8 cellular contexts compared by ENCODE assay signal in genomic region chr19:14059093-14059480, GRCh38. TPM values are rescaled to one million over a fixed set of nuclear protein-coding genes. Genes with fewer than 3 reads are reported as not detected.
DNase-seq lines count a peak whose midpoint lies in the region; ATAC-seq and TF ChIP-seq lines count a peak whose summit lies in the region.

No MANE protein-coding gene starts in this region.

- H3K9me3 ChIP-seq in T-helper 17 cell (ENCODE audit: control insufficient read depth, low read length, poor library complexity, severe bottlenecking), result no peaks in the 10 kb centered on the region
- H3K9me3 ChIP-seq in mammary epithelial cell (replicated peaks; ENCODE audit: insufficient read depth, low read length), result no peaks in the 10 kb centered on the region

- H3K4me2 ChIP-seq in mammary epithelial cell (ENCODE audit: insufficient read depth, low read depth, low read length), result no peak overlapping the region

- no peak overlapping the region for H2AFZ ChIP-seq in mammary epithelial cell (ENCODE audit: low read depth, low read length)

- H3K36me3 Mint-ChIP-seq in T-helper 17 cell (ENCODE audit: low read depth), result peaks cover 2% of the 10 kb centered on the region
- no peaks in the 10 kb centered on the region for H3K36me3 Mint-ChIP-seq in osteocyte (ENCODE audit: unreplicated experiment)

- no TSS peak for BruUV-seq in mammary epithelial cell (replicated peaks; lab: Mats Ljungman, UMichigan)

- no peaks in the 10 kb centered on the region for H4K20me1 ChIP-seq in mammary epithelial cell (ENCODE audit: insufficient read depth, low read length)

- no peaks in the 10 kb centered on the region for H3K9me3 Mint-ChIP-seq in osteocyte (ENCODE audit: unreplicated experiment)

- DNase-seq in GM10248 (ENCODE audit: extremely low spot score) (peak; percentile 77), T-helper 17 cell (peak; percentile 32 to 46 (median 43)), mammary epithelial cell (no peak), osteocyte (ENCODE audit: extremely low spot score, unreplicated experiment) (no peak), MV-4-11 (lab: John Stamatoyannopoulos, UW) (no peak), midbrain (lab: John Stamatoyannopoulos, UW) (no peak), NCI-H526 (lab: John Stamatoyannopoulos, UW) (no peak)

- H3K4me1 Mint-ChIP-seq in T-helper 17 cell (peaks cover 22% of the 10 kb centered on the region), osteocyte (ENCODE audit: unreplicated experiment) (peaks cover 12% of the 10 kb centered on the region)

- H3K4me3 Mint-ChIP-seq in T-helper 17 cell (peak overlapping the region; percentile 85), osteocyte (ENCODE audit: unreplicated experiment) (peak overlapping the region; percentile 26)

- H3K4me1 ChIP-seq in mammary epithelial cell (ENCODE audit: insufficient read depth, low read length), result no peaks in the 10 kb centered on the region

- intact Hi-C loops in mammary epithelial cell (cut with micrococcal nuclease), result no loop called here

- POLR2A ChIA-PET in GM10248 (lab: Yijun Ruan, JAX), result interaction anchor here (0.6 kb wide), 2 partner anchors 46 to 62 kb away, joined by 4 read pairs; no protein-coding TSS in a partner anchor

- in situ Hi-C loops in mammary epithelial cell (cut with MboI; ENCODE audit: low sequenced_read_pairs in 2 of 2), result no loop called here

- TF ChIP-seq CTCF in GM10248 (IDR thresholded peaks at IDR 0.05; ENCODE audit: control extremely low read depth, extremely low read depth, low read depth, missing control alignments), result peak; percentile 71
- TF ChIP-seq CTCF in mammary epithelial cell (conservative IDR thresholded peaks at IDR 0.05 in 1 of 2, IDR thresholded peaks at IDR 0.05 in 1 of 2; ENCODE audit: extremely low read depth in 1 of 2, insufficient read depth in 1 of 2, low read depth in 1 of 2, low read length in 2 of 2), result peak; percentile 42 to 79
- TF ChIP-seq CTCF in osteocyte (IDR thresholded peaks at IDR 0.05), result peak; percentile 63

- peaks cover 8% of the 10 kb centered on the region for H3K27me3 ChIP-seq in mammary epithelial cell (ENCODE audit: insufficient read depth, low read length)

- peak; percentile 50 for ATAC-seq in T-helper 17 cell
- ATAC-seq in HG02840 (IDR thresholded peaks at IDR 0.05; ENCODE audit: low FRiP score, unreplicated experiment), result no peak

- H3K27ac Mint-ChIP-seq in T-helper 17 cell (peak overlapping the region; percentile 86), osteocyte (ENCODE audit: unreplicated experiment) (no peak overlapping the region)

- dilution Hi-C loops in mammary epithelial cell (cut with HindIII; ENCODE audit: low sequenced_read_pairs), result no loop called here

- peaks cover 26% of the 10 kb centered on the region for H3K27me3 Mint-ChIP-seq in T-helper 17 cell
- H3K27me3 Mint-ChIP-seq in osteocyte (ENCODE audit: unreplicated experiment), result peaks cover 15% of the 10 kb centered on the region

- WGBS in mammary epithelial cell (ENCODE audit: low coverage, missing lambda C conversion rate), result 51% methylated on average over 5 of the region's 15 CpGs

- H3K4me3 ChIP-seq in mammary epithelial cell (replicated peaks in 1 of 3; ENCODE audit: insufficient read depth in 1 of 3, low read depth in 2 of 3, low read length in 3 of 3), result no peak overlapping the region

- no peak overlapping the region for H3K9ac ChIP-seq in mammary epithelial cell (ENCODE audit: insufficient read depth, low read length)

- no peaks in the 10 kb centered on the region for H3K36me3 ChIP-seq in mammary epithelial cell (ENCODE audit: insufficient read depth, low read length)

- H3K79me2 ChIP-seq in mammary epithelial cell (ENCODE audit: insufficient read depth, low read length), result no peaks in the 10 kb centered on the region

- H3K27ac ChIP-seq in mammary epithelial cell (ENCODE audit: insufficient read depth, low read depth, low read length), result no peak overlapping the region

- CTCF ChIA-PET in GM10248 (lab: Yijun Ruan, JAX), result interaction anchor here (0.8 to 12.8 kb wide), 30 partner anchors 12 to 469 kb away, joined by 3 to 169 read pairs (median 6); partner anchors contain the start of genes DCAF15, IL27RA, MISP3 and PODNL1
- CTCF ChIA-PET in mammary epithelial cell (lab: Charles Lee; ENCODE audit: low non-redundant PET), result no interaction called here

RNA-seq across cellular contexts. Expression of gene PALM3, which starts 2.8 kb away (rescaled TPM):
- total RNA-seq in T-helper 17 cell, result not detected
- total RNA-seq in mammary epithelial cell, result not detected
- not detected for polyA plus RNA-seq in mammary epithelial cell
- not detected for polyA minus RNA-seq in mammary epithelial cell
- 0.30 and 0.63 TPM in 2 replicates for total RNA-seq in osteocyte

RNA-seq across cellular contexts. Expression of gene MISP3, which starts 13.5 kb away (rescaled TPM):
- total RNA-seq in T-helper 17 cell, result 1 to 10 TPM in 1 of 2 donors, under 1 TPM in 1; 0.65 to 1.3 TPM
- 1 to 10 TPM; 1.2 to 1.5 TPM for total RNA-seq in mammary epithelial cell
- polyA plus RNA-seq in mammary epithelial cell, result 0.59 TPM
- not detected for polyA minus RNA-seq in mammary epithelial cell
- total RNA-seq in osteocyte, result 1.8 and 2.1 TPM in 2 replicates

RNA-seq across cellular contexts. Expression of gene C19orf67, which starts 26.5 kb away (rescaled TPM):
- total RNA-seq in T-helper 17 cell (under 1 TPM; 0.22 to 0.31 TPM), mammary epithelial cell (not detected), osteocyte (0.54 TPM in 1 of 2 replicates, not detected in the other)
- polyA plus RNA-seq in mammary epithelial cell, result not detected
- not detected for polyA minus RNA-seq in mammary epithelial cell

RNA-seq across cellular contexts. Expression of gene IL27RA, which starts 27.5 kb away (rescaled TPM):
- total RNA-seq in T-helper 17 cell (10 to 100 TPM; 39.6 to 51.6 TPM), mammary epithelial cell (1 to 10 TPM; 3.2 to 6.9 TPM), osteocyte (1.8 and 1.9 TPM in 2 replicates)
- polyA plus RNA-seq in mammary epithelial cell, result 10.3 TPM
- 1.1 TPM for polyA minus RNA-seq in mammary epithelial cell

RNA-seq across cellular contexts. Expression of gene RLN3, which starts 31.1 kb away (rescaled TPM):
- total RNA-seq in T-helper 17 cell, result not detected
- total RNA-seq in mammary epithelial cell, result not detected
- polyA plus RNA-seq in mammary epithelial cell, result not detected
- not detected for polyA minus RNA-seq in mammary epithelial cell
- total RNA-seq in osteocyte, result not detected in 2 replicates

Comparison
In these comparisons a context has a peak if more than half of its experiments do, and no peak if none do; other contexts are left out.
1. DNase-seq: peak in GM10248 (single experiment) and T-helper 17 cell (3 of 3); none in mammary epithelial cell (single experiment), osteocyte (single experiment), MV-4-11 (single experiment), midbrain (single experiment) and NCI-H526 (0 of 2).
2. Peak in every context shown above with its lines, with median percentiles within 50 percentile points of each other: CTCF ChIP-seq.